In the genomic region with DNA sequence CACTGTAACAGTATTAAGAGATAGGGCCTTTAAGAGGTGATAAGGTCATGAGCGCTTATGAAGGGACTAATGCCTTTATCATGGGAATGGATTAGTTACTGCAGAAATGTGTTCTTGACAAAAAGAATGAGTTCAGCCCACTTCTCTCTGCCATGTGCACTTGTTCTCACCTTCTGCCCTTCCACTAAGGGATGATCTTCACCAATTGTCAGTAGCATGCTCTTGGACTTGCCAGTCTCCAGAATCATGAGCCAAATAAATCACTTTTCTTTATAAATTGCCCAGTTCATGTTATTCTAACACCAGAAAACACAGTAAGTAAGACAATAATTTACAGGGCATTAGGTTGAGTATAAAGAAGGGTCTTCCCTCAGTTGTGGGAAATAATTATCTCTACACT, we compare ENCODE assay signal across 8 cellular contexts.
"Had no signal": no experiment of that assay in that cellular context is flagged by ENCODE, and none has a peak within 500 bp of the region (broad histone marks: within the 10 kb centered on the region; RNA-seq: fewer than 3 reads in every experiment).

No MANE protein-coding gene starts in this region.

- FAIRE-seq: G401.6, GM12878, GM12891, GM12892, GM18507, GM19239 had no signal

- DNase-seq: GDM1, GF-D8 had no signal

- ATAC-seq: GM12878 had no signal

- H3K4me3 ChIP-seq: GM12878 had no signal
